19 cellular contexts compared by ENCODE assay signal in genomic region chr10:29896053-29896452, GRCh38.
A peak's percentile ranks its signal among the peaks of the same experiment; 100 is the strongest.
DNase-seq lines count a peak whose midpoint lies in the region; ATAC-seq, FAIRE-seq and TF ChIP-seq lines count a peak whose summit lies in the region.
"Had no signal": no experiment of that assay in that cellular context is flagged by ENCODE, and none has a peak within 500 bp of the region (broad histone marks: within the 10 kb centered on the region; RNA-seq: fewer than 3 reads in every experiment).

No MANE protein-coding gene starts in this region.

- H3K9ac ChIP-seq in kidney (ENCODE audit: low read length in 2 of 2) = no peak overlapping the region

- H3K36me3 ChIP-seq in kidney (ENCODE audit: control insufficient read depth in 1 of 2, insufficient read depth in 2 of 2, low read length in 2 of 2) = no peaks in the 10 kb centered on the region
- H3K36me3 ChIP-seq: Peyer's patch had no signal

- no peak for TF ChIP-seq CTCF in coronary artery (IDR thresholded peaks at IDR 0.05)
- no peak for TF ChIP-seq CTCF in kidney (IDR thresholded peaks at IDR 0.05; ENCODE audit: borderline replicate concordance, extremely low read depth, insufficient read depth)

- H3K4me3 ChIP-seq in coronary artery (no peak overlapping the region), kidney (ENCODE audit: low read length in 2 of 2) (no peak overlapping the region), skin epidermis (no peak overlapping the region)
- H3K4me3 ChIP-seq: K562, Peyer's patch had no signal

- no peaks in the 10 kb centered on the region for H3K4me1 ChIP-seq in kidney (ENCODE audit: control insufficient read depth in 1 of 2, insufficient read depth in 1 of 2, low read depth in 1 of 2, low read length in 2 of 2)
- H3K4me1 ChIP-seq: Peyer's patch had no signal

- H3K27ac ChIP-seq in coronary artery (peak overlapping the region; percentile 80 to 86), kidney (ENCODE audit: low read depth in 2 of 2, low read length in 2 of 2) (peak overlapping the region; percentile 44 to 72), skin epidermis (peak overlapping the region in 16 of 21 experiments; percentile 3 to 82 (median 52))
- H3K27ac ChIP-seq: Peyer's patch had no signal

- intact Hi-C loops in kidney (cut with DNase I) = no loop called here

- FAIRE-seq in kidney (lab: Jason Lieb, UNC) = no peak
- FAIRE-seq: GM18507, H1, K562, keratinocyte had no signal

- DNase-seq in M059J (ENCODE audit: low read depth) = peak; percentile 3
- no peak for DNase-seq in coronary artery (ENCODE audit: low spot score)
- DNase-seq in kidney = no peak
- DNase-seq in NCI-H2196 treated with DMSO at 0.1 percent for 48 hours (lab: John Stamatoyannopoulos, UW; ENCODE audit: unreplicated experiment) = no peak
- no peak for DNase-seq in NCI-H2196 (lab: John Stamatoyannopoulos, UW; ENCODE audit: unreplicated experiment)
- no peak for DNase-seq in occipital lobe (lab: John Stamatoyannopoulos, UW)
- DNase-seq: activated CD4-positive, alpha-beta T cell treated with anti-CD3 and anti-CD28 coated beads for 1 hour; activated CD8-positive, alpha-beta memory T cell treated with anti-CD3 and anti-CD28 coated beads, Interleukin-2, amount 50 U/mL, for 48 hours; Calu3; NCI-H1436; NCI-H524; Peyer's patch; stimulated activated naive CD8-positive, alpha-beta T cell treated with anti-CD3 and anti-CD28 coated beads, Interleukin-15, amount 100 ng/mL, for 72 hours had no signal

- no peak for ATAC-seq in HG03025 (IDR thresholded peaks at IDR 0.05; ENCODE audit: low FRiP score, unreplicated experiment)
- ATAC-seq: K562; stimulated activated naive CD8-positive, alpha-beta T cell treated with anti-CD3 and anti-CD28 coated beads, Interleukin-15, amount 100 ng/mL, for 72 hours had no signal

- H3K9me3 ChIP-seq in kidney (ENCODE audit: control insufficient read depth in 1 of 2, low read length in 2 of 2) = no peaks in the 10 kb centered on the region
- H3K9me3 ChIP-seq: Peyer's patch had no signal
